Comparison of ENCODE assay signal across 9 cellular contexts in genomic region chr9:70963554-70963953, GRCh38.
"Had no signal": no experiment of that assay in that cellular context is flagged by ENCODE, and none has a peak within 500 bp of the region (broad histone marks: within the 10 kb centered on the region; RNA-seq: fewer than 3 reads in every experiment).

No MANE protein-coding gene starts in this region.

- H2AFZ ChIP-seq: GM23338 had no signal

- H3K9me3 Mint-ChIP-seq: GM23338, HFFc6 had no signal

- H3K27ac ChIP-seq: HL-60 had no signal

- H3K9me3 ChIP-seq: HAP-1 had no signal

- H3K4me2 ChIP-seq: GM23338 had no signal

- H3K27ac Mint-ChIP-seq: GM23338, HFFc6 had no signal

- H3K4me3 ChIP-seq: GM23338, HAP-1, K562 had no signal

- H3K36me3 ChIP-seq: HAP-1 had no signal

- DNase-seq: H7, HFFc6, KG1 had no signal

- H3K4me3 Mint-ChIP-seq: GM23338, HFFc6 had no signal

- ATAC-seq: GM23338, HCT116, K562 had no signal

- FAIRE-seq: H1, K562 had no signal
